ENCODE assay signal across 9 cellular contexts in the genomic region with DNA sequence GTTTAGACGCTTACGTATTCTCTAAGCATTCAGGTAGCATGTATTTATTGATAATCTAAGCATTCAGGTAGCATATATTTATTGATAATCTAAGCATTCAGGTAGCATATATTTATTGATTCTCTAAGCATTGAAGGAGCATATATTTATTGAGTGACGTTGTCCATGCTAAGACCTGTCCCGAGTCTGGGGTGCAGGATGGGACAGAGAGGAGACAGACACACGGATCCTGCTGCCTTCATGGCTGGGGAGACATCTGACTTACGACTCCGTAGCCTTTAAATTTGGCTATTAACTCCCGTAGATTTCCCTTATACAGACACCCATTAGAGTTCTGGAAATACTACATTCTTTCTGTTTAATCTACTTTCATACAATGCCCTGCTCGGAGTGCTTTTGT. TPM values are rescaled to one million over a fixed set of nuclear protein-coding genes. Genes with fewer than 3 reads are reported as not detected.
A peak's percentile ranks its signal among the peaks of the same experiment; 100 is the strongest.
DNase-seq lines count a peak whose midpoint lies in the region; ATAC-seq, FAIRE-seq and TF ChIP-seq lines count a peak whose summit lies in the region.
"Had no signal": no experiment of that assay in that cellular context is flagged by ENCODE, and none has a peak within 500 bp of the region (broad histone marks: within the 10 kb centered on the region; RNA-seq: fewer than 3 reads in every experiment).

No MANE protein-coding gene starts in this region.

- CTCF ChIA-PET in GM12878 (lab: Yijun Ruan, JAX), result interaction anchor here (1.0 to 1.2 kb wide), 2 partner anchors 16 to 25 kb away, joined by 3 read pairs; no protein-coding TSS in a partner anchor

- peak overlapping the region; percentile 72; the same call in 1 of the 2 replicates for H3K4me2 ChIP-seq in GM12878 (ENCODE audit: control insufficient read depth, insufficient read depth)

- H3K36me3 ChIP-seq in GM12878 (ENCODE audit: control insufficient read depth in 2 of 2, insufficient read depth in 2 of 2, low read length in 1 of 2) (no peaks in the 10 kb centered on the region), mucosa of rectum (ENCODE audit: control insufficient read depth in 2 of 2, insufficient read depth in 2 of 2, low read length in 2 of 2) (peaks cover 5 to 10% of the 10 kb centered on the region in 2 donors), mucosa of descending colon (ENCODE audit: low read depth) (peaks cover 4% of the 10 kb centered on the region)

- peak overlapping the region; percentile 92 for H3K4me3 Mint-ChIP-seq in stimulated activated naive CD8-positive, alpha-beta T cell treated with anti-CD3 and anti-CD28 coated beads, Interleukin-15, Interleukin-2, amounts not matched to agents 100 ng/mL and 50 ng/mL, for 24 hours

- H3K27me3 Mint-ChIP-seq in stimulated activated naive CD8-positive, alpha-beta T cell treated with anti-CD3 and anti-CD28 coated beads, Interleukin-15, Interleukin-2, amounts not matched to agents 100 ng/mL and 50 ng/mL, for 24 hours, result peaks cover 4% of the 10 kb centered on the region

- H3K9me3 ChIP-seq in GM12878 (replicated peaks; ENCODE audit: control insufficient read depth, insufficient read depth, low read length), result peaks cover 7% of the 10 kb centered on the region; the same call in 2 of the 3 replicates
- H3K9me3 ChIP-seq in mucosa of rectum (ENCODE audit: control insufficient read depth in 2 of 2, low read length in 2 of 2), result no peaks in the 10 kb centered on the region
- H3K9me3 ChIP-seq in mucosa of descending colon, result peaks cover 11% of the 10 kb centered on the region

- peak overlapping the region; percentile 87 for H3K27ac Mint-ChIP-seq in stimulated activated naive CD8-positive, alpha-beta T cell treated with anti-CD3 and anti-CD28 coated beads, Interleukin-15, Interleukin-2, amounts not matched to agents 100 ng/mL and 50 ng/mL, for 24 hours

- H3K9ac ChIP-seq in GM12878 (ENCODE audit: control insufficient read depth, insufficient read depth, low read length) (no peak overlapping the region), mucosa of rectum (ENCODE audit: low read depth in 1 of 2, low read length in 2 of 2) (peak overlapping the region; percentile 54 to 84)

- no peak for FAIRE-seq in GM12878 (lab: Jason Lieb, UNC)

- TF ChIP-seq POLR2A in GM12878 (IDR thresholded peaks at IDR 0.05; ENCODE audit: low read depth, low read length), result no peak

- ATAC-seq in stimulated activated naive CD8-positive, alpha-beta T cell treated with anti-CD3 and anti-CD28 coated beads, Interleukin-15, Interleukin-2, amounts not matched to agents 100 U/mL and 50 U/mL, for 24 hours, result no peak
- ATAC-seq in GM12878, result no peak
- no peak for ATAC-seq in omental fat pad (ENCODE audit: low FRiP score)
- ATAC-seq in mucosa of descending colon, result no peak

- H3K4me3 ChIP-seq in GM12878, result peak overlapping the region; percentile 90
- peak overlapping the region; percentile 76 to 85 for H3K4me3 ChIP-seq in mucosa of rectum (ENCODE audit: low read length in 2 of 2)
- H3K4me3 ChIP-seq in mucosa of descending colon, result no peak overlapping the region

- no peaks in the 10 kb centered on the region for H4K20me1 ChIP-seq in GM12878 (ENCODE audit: control insufficient read depth, insufficient read depth)

- peaks cover 40% of the 10 kb centered on the region for H3K36me3 Mint-ChIP-seq in stimulated activated naive CD8-positive, alpha-beta T cell treated with anti-CD3 and anti-CD28 coated beads, Interleukin-15, Interleukin-2, amounts not matched to agents 100 ng/mL and 50 ng/mL, for 24 hours (ENCODE audit: low read depth)

- WGBS in GM12878 (ENCODE audit: insufficient coverage, insufficient replicate concordance, low lambda C conversion rate, missing lambda C conversion rate), result 59% methylated on average over 9 of the region's 9 CpGs

- no peak for TF ChIP-seq CTCF in GM12878 (IDR thresholded peaks at IDR 0.05 in 2 of 3, conservative IDR thresholded peaks at IDR 0.05 in 1 of 3; ENCODE audit: control insufficient read depth in 2 of 3, extremely low read depth in 1 of 3, insufficient read depth in 1 of 3, low read depth in 3 of 3, low read length in 3 of 3)
- no peak for TF ChIP-seq CTCF in omental fat pad (IDR thresholded peaks at IDR 0.05)
- no peak for TF ChIP-seq CTCF in mucosa of descending colon (IDR thresholded peaks at IDR 0.05)

- H3K27ac ChIP-seq in GM12878 (ENCODE audit: control insufficient read depth, insufficient read depth), result no peak overlapping the region
- H3K27ac ChIP-seq in mucosa of rectum (ENCODE audit: low read depth in 2 of 2, low read length in 2 of 2), result peak overlapping the region in 1 of 2 donors; percentile 83

- TF ChIP-seq EP300 in GM12878 (IDR thresholded peaks at IDR 0.05; ENCODE audit: borderline replicate concordance in 1 of 2, control insufficient read depth in 1 of 2, low read depth in 2 of 2, low read length in 2 of 2), result no peak

- peak overlapping the region; percentile 75; the same call in 1 of the 2 replicates for H2AFZ ChIP-seq in GM12878 (ENCODE audit: control insufficient read depth, low read depth, low read length)

- POLR2A ChIA-PET in GM12878 (lab: Charles Lee), result interaction anchor here (1.4 kb wide), 1 partner anchor 207 kb away, joined by 5 read pairs; no protein-coding TSS in a partner anchor

- intact Hi-C loops in GM12878 (cut with micrococcal nuclease; ENCODE audit: unreplicated experiment) (no loop called here), mucosa of descending colon (cut with DNase I, micrococcal nuclease) (no loop called here)

- peaks cover 20% of the 10 kb centered on the region for H3K4me1 Mint-ChIP-seq in stimulated activated naive CD8-positive, alpha-beta T cell treated with anti-CD3 and anti-CD28 coated beads, Interleukin-15, Interleukin-2, amounts not matched to agents 100 ng/mL and 50 ng/mL, for 24 hours (ENCODE audit: low read depth)

- no peak for TF ChIP-seq RAD21 in GM12878 (IDR thresholded peaks at IDR 0.05; ENCODE audit: insufficient read depth, low read depth, low read length)

- H3K27me3 ChIP-seq in GM12878 (replicated peaks in 1 of 2; ENCODE audit: control insufficient read depth in 2 of 2, insufficient read depth in 2 of 2, low read length in 1 of 2) (no peaks in the 10 kb centered on the region), mucosa of rectum (ENCODE audit: control insufficient read depth in 2 of 2, insufficient read depth in 2 of 2, low read length in 2 of 2) (no peaks in the 10 kb centered on the region)

- RAD21 ChIA-PET in GM12878 (lab: Charles Lee; ENCODE audit: unreplicated experiment), result no interaction called here

- SMC1A ChIA-PET in GM12878 (lab: Charles Lee; ENCODE audit: uncharacterized antibody, unreplicated experiment), result interaction anchor here (0.6 to 1.0 kb wide), 4 partner anchors 36 to 1073 kb away, joined by 3 read pairs; no protein-coding TSS in a partner anchor

- peaks cover 16% of the 10 kb centered on the region for H3K9me3 Mint-ChIP-seq in stimulated activated naive CD8-positive, alpha-beta T cell treated with anti-CD3 and anti-CD28 coated beads, Interleukin-15, Interleukin-2, amounts not matched to agents 100 ng/mL and 50 ng/mL, for 24 hours

- BruUV-seq in GM12878 (replicated peaks; lab: Mats Ljungman, UMichigan), result TSS peak; percentile 62

- in situ Hi-C loops in GM12878 (cut with MboI), result no loop called here

- no peak for DNase-seq in stimulated activated naive CD8-positive, alpha-beta T cell treated with anti-CD3 and anti-CD28 coated beads, Interleukin-15, Interleukin-2, amounts not matched to agents 100 U/mL and 50 U/mL, for 24 hours
- DNase-seq in GM12878 (ENCODE audit: low read depth, low spot score) (no peak), kidney glomerular epithelial cell (lab: John Stamatoyannopoulos, UW) (no peak), omental fat pad (ENCODE audit: low spot score) (no peak), mucosa of descending colon (no peak), HT-29 (ENCODE audit: low spot score) (no peak)
- DNase-seq: NCI-H510A had no signal

- 0 out of 2 replicates have a peak, but pooled peaks cover 3% of the 10 kb centered on the region for H3K79me2 ChIP-seq in GM12878 (ENCODE audit: control insufficient read depth, insufficient read depth, low read length)

- H3K4me1 ChIP-seq in GM12878 (ENCODE audit: control insufficient read depth, insufficient read depth, low read length), result no peaks in the 10 kb centered on the region
- H3K4me1 ChIP-seq in mucosa of rectum (ENCODE audit: control insufficient read depth in 2 of 2, insufficient read depth in 2 of 2, low read length in 2 of 2), result peaks cover 0 to 9% of the 10 kb centered on the region in 2 donors
- H3K4me1 ChIP-seq in mucosa of descending colon (ENCODE audit: low read depth), result peaks cover 3% of the 10 kb centered on the region

TF ChIP-seq in GM12878, 131 proteins besides CTCF, POLR2A, EP300 and RAD21 (continues in another document):
- TF ChIP-seq ZBED1 (IDR thresholded peaks at IDR 0.05; ENCODE audit: borderline replicate concordance), result no peak

RNA-seq across cellular contexts. Expression of a gene that starts 1.0 kb away (rescaled TPM):
- total RNA-seq in GM12878 (2013; cell fraction: nucleolus; rRNA removed), result 21.3 and 21.8 TPM in 2 replicates
- total RNA-seq in GM12878 (2014; rRNA removed), result 25.2 and 28.0 TPM in 2 replicates
- 22.2 and 24.9 TPM in 2 replicates for total RNA-seq in GM12878 (2014; rRNA removed; fragmentation: Illumina TruSeq; extraction: Trizol)
- total RNA-seq in GM12878 (2021), result 22.5 and 24.2 TPM in 2 replicates
- 14.5 TPM for polyA plus RNA-seq in GM12878 (2011; ENCODE audit: low read depth)
- polyA plus RNA-seq in GM12878 (2011; rRNA removed), result 34.5 and 57.5 TPM in 2 replicates
- polyA plus RNA-seq in GM12878 (2011; cell fraction: cytosol; rRNA removed), result 19.1 and 19.6 TPM in 2 replicates
- polyA plus RNA-seq in GM12878 (2011; cell fraction: nucleus; rRNA removed), result 11.5 and 14.0 TPM in 2 replicates
- polyA plus RNA-seq in GM12878 (2012), result 16.6 and 21.1 TPM in 2 replicates
- 18.1 and 21.5 TPM in 2 replicates for polyA plus RNA-seq in GM12878 (2014; fragmentation: Illumina TruSeq; extraction: Trizol)
- polyA plus RNA-seq in GM12878 (2014; fragmentation: Nextera tagmentation; extraction: Ambion mirVana), result 10 to 100 TPM in 1 of 2 experiments, 1 to 10 TPM in 1; 5.4 to 14.2 TPM
- 21.6 and 24.1 TPM in 2 replicates for polyA plus RNA-seq in GM12878 (2014; rRNA removed)
- 10 to 100 TPM; 43.2 to 44.8 TPM for polyA plus RNA-seq in GM12878 (2016; fragmentation: Nextera tagmentation; extraction: Ambion mirVana)
- polyA minus RNA-seq in GM12878 (2011; rRNA and poly(A)+ RNA removed), result 13.2 and 16.5 TPM in 2 replicates
- polyA minus RNA-seq in GM12878 (2011; cell fraction: cytosol; rRNA and poly(A)+ RNA removed), result 4.3 and 8.4 TPM in 2 replicates
- 6.3 and 11.3 TPM in 2 replicates for polyA minus RNA-seq in GM12878 (2011; cell fraction: nucleus; rRNA and poly(A)+ RNA removed)
- 10 to 100 TPM; 18.6 to 50.5 (median 25.0) TPM for total RNA-seq in omental fat pad
- total RNA-seq in mucosa of descending colon, result 10 to 100 TPM; 15.5 to 31.5 (median 27.5) TPM
- total RNA-seq in HT-29 (2014; rRNA removed; shearing (Covaris generic)), result 20.5 and 21.5 TPM in 2 replicates
